20 cellular contexts compared by ENCODE assay signal in genomic region chr2:221400411-221400810, GRCh38.
"Had no signal": no experiment of that assay in that cellular context is flagged by ENCODE, and none has a peak within 500 bp of the region (broad histone marks: within the 10 kb centered on the region; RNA-seq: fewer than 3 reads in every experiment).

No MANE protein-coding gene starts in this region.

- H3K9me3 ChIP-seq: colonic mucosa, esophagus squamous epithelium, gastrocnemius medialis, left ventricle myocardium inferior, lower lobe of right lung, mucosa of descending colon had no signal

- H3K4me3 ChIP-seq: colonic mucosa, esophagus squamous epithelium, gastrocnemius medialis, heart right ventricle, left ventricle myocardium inferior, lower lobe of right lung, mucosa of descending colon had no signal

- H3K4me1 ChIP-seq: colonic mucosa, esophagus squamous epithelium, gastrocnemius medialis, heart right ventricle, left ventricle myocardium inferior, lower lobe of right lung had no signal

- DNase-seq: colonic mucosa; cortex of kidney; effector CD8-positive, alpha-beta T cell; effector memory CD8-positive, alpha-beta T cell; endodermal cell; erythroblast; esophagus squamous epithelium; foreskin melanocyte; gastrocnemius medialis; glutamatergic neuron; head of caudate nucleus; heart right ventricle; hippocampal formation; left colon; left ventricle myocardium inferior; lower lobe of right lung; mesenchymal stem cell; mucosa of descending colon; naive B cell had no signal

- H3K27me3 ChIP-seq: colonic mucosa, esophagus squamous epithelium, gastrocnemius medialis, heart right ventricle had no signal

- H3K27ac ChIP-seq: colonic mucosa, epithelial cell of prostate, esophagus squamous epithelium, gastrocnemius medialis, heart right ventricle, left ventricle myocardium inferior, lower lobe of right lung had no signal

- H3K36me3 ChIP-seq: colonic mucosa, esophagus squamous epithelium, gastrocnemius medialis, heart right ventricle, left ventricle myocardium inferior, lower lobe of right lung had no signal
